Comparison of ENCODE assay signal across 25 cellular contexts in the genomic region with DNA sequence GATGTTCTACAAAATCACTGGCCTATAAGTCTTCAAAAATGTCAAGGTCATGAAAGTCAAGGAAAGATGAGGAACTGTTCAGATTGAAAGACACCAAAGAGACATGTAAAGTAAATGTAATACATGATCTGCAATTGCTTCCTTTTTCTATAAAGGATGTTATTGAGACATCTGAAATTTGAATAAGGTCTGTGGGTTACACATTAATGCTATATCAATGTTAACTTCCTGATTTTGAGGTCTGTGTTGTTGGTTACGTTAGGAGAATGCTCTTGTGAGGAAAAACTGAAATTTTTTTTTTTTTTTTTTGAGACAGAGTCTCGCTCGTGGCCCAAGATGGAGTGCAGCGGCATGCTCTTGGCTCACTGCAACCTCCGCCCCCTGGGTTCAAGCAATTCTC.
A peak's percentile ranks its signal among the peaks of the same experiment; 100 is the strongest.
DNase-seq lines count a peak whose midpoint lies in the region; ATAC-seq and TF ChIP-seq lines count a peak whose summit lies in the region.
"Had no signal": no experiment of that assay in that cellular context is flagged by ENCODE, and none has a peak within 500 bp of the region (broad histone marks: within the 10 kb centered on the region; RNA-seq: fewer than 3 reads in every experiment).

No MANE protein-coding gene starts in this region.

- no peak overlapping the region for H2AFZ ChIP-seq in OCI-LY1 (ENCODE audit: low read length)

- H3K4me2 ChIP-seq in OCI-LY1 (ENCODE audit: low read length) = peak overlapping the region; percentile 6; the same call in 1 of the 2 replicates

- no peaks in the 10 kb centered on the region for H4K20me1 ChIP-seq in OCI-LY1 (ENCODE audit: insufficient read depth, low read length)

- H3K36me3 Mint-ChIP-seq in CD4-positive, CD25-positive, alpha-beta regulatory T cell = peaks cover 3% of the 10 kb centered on the region
- H3K36me3 Mint-ChIP-seq in IgD-negative memory B cell (peaks cover 4% of the 10 kb centered on the region), naive B cell (peaks cover 0 to 16% of the 10 kb centered on the region in 2 donors)
- H3K36me3 Mint-ChIP-seq: activated naive CD8-positive, alpha-beta T cell treated with anti-CD3 and anti-CD28 coated beads, Interleukin-2, amount 10 ng/mL, durations not matched to agents 7 days and 5 days had no signal

- no peak overlapping the region; the same call in 1 of the 2 replicates for H3K9ac ChIP-seq in OCI-LY1 (ENCODE audit: low read length)

- H3K27me3 Mint-ChIP-seq in CD4-positive, CD25-positive, alpha-beta regulatory T cell = no peaks in the 10 kb centered on the region
- H3K27me3 Mint-ChIP-seq in IgD-negative memory B cell (peaks cover 3% of the 10 kb centered on the region), naive B cell (peaks cover 32 to 42% (median 38%) of the 10 kb centered on the region in 3 donors)
- H3K27me3 Mint-ChIP-seq: activated naive CD8-positive, alpha-beta T cell treated with anti-CD3 and anti-CD28 coated beads, Interleukin-2, amount 10 ng/mL, durations not matched to agents 7 days and 5 days; activated T-helper 17 cell treated with anti-CD3 and anti-CD28 coated beads, Interleukin-2, amount 50 U/mL, for 72 hours had no signal

- 0 out of 2 replicates have a peak, but pooled peaks cover 3% of the 10 kb centered on the region for H3F3A ChIP-seq in OCI-LY1 (ENCODE audit: insufficient read depth, low read length)

- no peaks in the 10 kb centered on the region for H3K9me2 ChIP-seq in OCI-LY1 (ENCODE audit: low read depth, low read length)

- intact Hi-C loops in prostate gland (cut with DNase I) = loop anchor here (5.0 to 10.0 kb wide), 3 partner anchors 242 to 590 kb away; partner anchors contain the start of gene WBP4

- no peak overlapping the region for H3K4me3 Mint-ChIP-seq in CD4-positive, CD25-positive, alpha-beta regulatory T cell
- H3K4me3 Mint-ChIP-seq in IgD-negative memory B cell = no peak overlapping the region
- H3K4me3 Mint-ChIP-seq in naive B cell = peak overlapping the region in 1 of 8 donors; percentile 45
- H3K4me3 Mint-ChIP-seq: activated naive CD8-positive, alpha-beta T cell treated with anti-CD3 and anti-CD28 coated beads, Interleukin-2, amount 10 ng/mL, durations not matched to agents 7 days and 5 days; activated T-helper 17 cell treated with anti-CD3 and anti-CD28 coated beads, Interleukin-2, amount 50 U/mL, for 72 hours; neural crest cell had no signal

- no peaks in the 10 kb centered on the region for H3K79me2 ChIP-seq in OCI-LY1 (ENCODE audit: insufficient read depth, low read length)

- TF ChIP-seq POLR2A in prostate gland (IDR thresholded peaks at IDR 0.05) = no peak

- no peaks in the 10 kb centered on the region for H3K4me1 ChIP-seq in CD4-positive, CD25-positive, alpha-beta regulatory T cell (ENCODE audit: control insufficient read depth, insufficient read depth, low read length, poor library complexity, severe bottlenecking)
- H3K4me1 ChIP-seq in OCI-LY1 (ENCODE audit: insufficient read depth, low read length, severe bottlenecking) (peaks cover 54% of the 10 kb centered on the region), prostate gland (replicated peaks) (no peaks in the 10 kb centered on the region)

- H3K27ac ChIP-seq in CD4-positive, CD25-positive, alpha-beta regulatory T cell (ENCODE audit: insufficient read depth, low read length, poor library complexity, severe bottlenecking) = no peak overlapping the region
- H3K27ac ChIP-seq in OCI-LY1 (ENCODE audit: low read depth, low read length, poor library complexity, severe bottlenecking) (peak overlapping the region; percentile 86), prostate gland (no peak overlapping the region)
- H3K27ac ChIP-seq: gastroesophageal sphincter, thoracic aorta, VCaP had no signal

- no peaks in the 10 kb centered on the region for H3K27me3 ChIP-seq in CD4-positive, CD25-positive, alpha-beta regulatory T cell (ENCODE audit: control insufficient read depth, insufficient read depth, low read length)
- H3K27me3 ChIP-seq in OCI-LY1 (ENCODE audit: insufficient read depth, low read length) (no peaks in the 10 kb centered on the region), prostate gland (replicated peaks; ENCODE audit: insufficient read depth) (no peaks in the 10 kb centered on the region)
- H3K27me3 ChIP-seq: gastroesophageal sphincter had no signal

- peak; percentile 40 to 58 for ATAC-seq in CD4-positive, CD25-positive, alpha-beta regulatory T cell (ENCODE audit: low read depth in 2 of 2)
- ATAC-seq in naive B cell (ENCODE audit: low read depth in 2 of 2) = peak; percentile 95 to 97
- ATAC-seq in HG03045 (IDR thresholded peaks at IDR 0.05; ENCODE audit: unreplicated experiment) = no peak
- ATAC-seq in GM18498 (IDR thresholded peaks at IDR 0.05; ENCODE audit: unreplicated experiment) = no peak
- ATAC-seq: activated T-helper 17 cell treated with anti-CD3 and anti-CD28 coated beads, Interleukin-2, amount 50 U/mL, for 72 hours; gastroesophageal sphincter; mucosa of descending colon; sciatic nerve; stimulated activated naive CD8-positive, alpha-beta T cell treated with anti-CD3 and anti-CD28 coated beads, Interleukin-15, Interleukin-2, amounts not matched to agents 100 U/mL and 50 U/mL, for 24 hours had no signal

- DNase-seq in CD4-positive, CD25-positive, alpha-beta regulatory T cell = no peak
- peak; percentile 51 for DNase-seq in naive B cell
- no peak for DNase-seq in prostate gland (ENCODE audit: low spot score)
- DNase-seq: activated CD4-positive, alpha-beta T cell treated with anti-CD3 and anti-CD28 coated beads, Interleukin-2, amount 50 U/mL, for 1 hour; activated naive CD8-positive, alpha-beta T cell treated with anti-CD3 and anti-CD28 coated beads, Interleukin-2, amount 10 ng/mL, durations not matched to agents 7 days and 5 days; Caco-2; caudate nucleus; dermis blood vessel endothelial cell; DMS79; islet precursor cell; mucosa of descending colon; NCI-H2081 treated with DMSO at 0.1 percent for 48 hours; NCI-H446; stimulated activated CD4-positive, alpha-beta T cell treated with anti-CD3 and anti-CD28 coated beads, Interleukin-4, amount 100 ng/mL, for 4 hours; stimulated activated naive CD8-positive, alpha-beta T cell treated with anti-CD3 and anti-CD28 coated beads, Interleukin-15, Interleukin-2, amounts not matched to agents 100 U/mL and 50 U/mL, for 24 hours had no signal

- peaks cover 16 to 41% (median 19%) of the 10 kb centered on the region in 4 donors for H3K4me1 Mint-ChIP-seq in CD4-positive, CD25-positive, alpha-beta regulatory T cell
- H3K4me1 Mint-ChIP-seq in IgD-negative memory B cell = peaks cover 0 to 7% (median 6%) of the 10 kb centered on the region in 3 donors
- H3K4me1 Mint-ChIP-seq in naive B cell = peaks cover 6 to 15% (median 11%) of the 10 kb centered on the region in 3 donors
- H3K4me1 Mint-ChIP-seq: activated T-helper 17 cell treated with anti-CD3 and anti-CD28 coated beads, Interleukin-2, amount 50 U/mL, for 72 hours had no signal

- no peaks in the 10 kb centered on the region for H3K9me3 ChIP-seq in CD4-positive, CD25-positive, alpha-beta regulatory T cell (ENCODE audit: control insufficient read depth in 2 of 2, low read length in 2 of 2)
- H3K9me3 ChIP-seq in OCI-LY1 (ENCODE audit: low read length) (no peaks in the 10 kb centered on the region), prostate gland (no peaks in the 10 kb centered on the region)
- H3K9me3 ChIP-seq: Caco-2, gastroesophageal sphincter, mucosa of descending colon, thoracic aorta had no signal

- 96% methylated on average over 5 of the region's 5 CpGs for WGBS in prostate gland

- H3K4me3 ChIP-seq in CD4-positive, CD25-positive, alpha-beta regulatory T cell (ENCODE audit: low read depth, low read length) = peak overlapping the region; percentile 4
- H3K4me3 ChIP-seq in OCI-LY1 (ENCODE audit: low read depth, low read length, poor library complexity, severe bottlenecking) (no peak overlapping the region), prostate gland (no peak overlapping the region)
- H3K4me3 ChIP-seq: gastroesophageal sphincter, mucosa of descending colon, thoracic aorta had no signal

- H3K9me3 Mint-ChIP-seq in CD4-positive, CD25-positive, alpha-beta regulatory T cell = no peaks in the 10 kb centered on the region
- H3K9me3 Mint-ChIP-seq in IgD-negative memory B cell (no peaks in the 10 kb centered on the region), naive B cell (no peaks in the 10 kb centered on the region)
- H3K9me3 Mint-ChIP-seq: activated naive CD8-positive, alpha-beta T cell treated with anti-CD3 and anti-CD28 coated beads, Interleukin-2, amount 10 ng/mL, durations not matched to agents 7 days and 5 days; activated T-helper 17 cell treated with anti-CD3 and anti-CD28 coated beads, Interleukin-2, amount 50 U/mL, for 72 hours; neural crest cell had no signal

- H3K27ac Mint-ChIP-seq in CD4-positive, CD25-positive, alpha-beta regulatory T cell = peak overlapping the region; percentile 1 to 77 (median 56)
- H3K27ac Mint-ChIP-seq in IgD-negative memory B cell (peak overlapping the region in 2 of 3 donors; percentile 25 to 28), naive B cell (no peak overlapping the region)

- TF ChIP-seq CTCF in OCI-LY1 (IDR thresholded peaks at IDR 0.05; ENCODE audit: low read length) = no peak
- TF ChIP-seq CTCF in prostate gland (IDR thresholded peaks at IDR 0.05) = no peak

- H3K36me3 ChIP-seq in CD4-positive, CD25-positive, alpha-beta regulatory T cell (ENCODE audit: control insufficient read depth, insufficient read depth, low read length) = peaks cover 3% of the 10 kb centered on the region
- H3K36me3 ChIP-seq in OCI-LY1 (ENCODE audit: insufficient read depth, low read length) (no peaks in the 10 kb centered on the region), prostate gland (no peaks in the 10 kb centered on the region)
- H3K36me3 ChIP-seq: gastroesophageal sphincter, thoracic aorta had no signal

Comparison
In these comparisons a context has a peak if more than half of its experiments do, and no peak if none do; other contexts are left out.
1. ATAC-seq: peak in CD4-positive, CD25-positive, alpha-beta regulatory T cell (2 of 2) and naive B cell (2 of 2); none in HG03045 (single experiment) and GM18498 (single experiment).
2. H3K27ac Mint-ChIP-seq: peak in CD4-positive, CD25-positive, alpha-beta regulatory T cell (3 of 3) and IgD-negative memory B cell (2 of 3); none in naive B cell (0 of 6).